29 cellular contexts compared by ENCODE assay signal in the genomic region with DNA sequence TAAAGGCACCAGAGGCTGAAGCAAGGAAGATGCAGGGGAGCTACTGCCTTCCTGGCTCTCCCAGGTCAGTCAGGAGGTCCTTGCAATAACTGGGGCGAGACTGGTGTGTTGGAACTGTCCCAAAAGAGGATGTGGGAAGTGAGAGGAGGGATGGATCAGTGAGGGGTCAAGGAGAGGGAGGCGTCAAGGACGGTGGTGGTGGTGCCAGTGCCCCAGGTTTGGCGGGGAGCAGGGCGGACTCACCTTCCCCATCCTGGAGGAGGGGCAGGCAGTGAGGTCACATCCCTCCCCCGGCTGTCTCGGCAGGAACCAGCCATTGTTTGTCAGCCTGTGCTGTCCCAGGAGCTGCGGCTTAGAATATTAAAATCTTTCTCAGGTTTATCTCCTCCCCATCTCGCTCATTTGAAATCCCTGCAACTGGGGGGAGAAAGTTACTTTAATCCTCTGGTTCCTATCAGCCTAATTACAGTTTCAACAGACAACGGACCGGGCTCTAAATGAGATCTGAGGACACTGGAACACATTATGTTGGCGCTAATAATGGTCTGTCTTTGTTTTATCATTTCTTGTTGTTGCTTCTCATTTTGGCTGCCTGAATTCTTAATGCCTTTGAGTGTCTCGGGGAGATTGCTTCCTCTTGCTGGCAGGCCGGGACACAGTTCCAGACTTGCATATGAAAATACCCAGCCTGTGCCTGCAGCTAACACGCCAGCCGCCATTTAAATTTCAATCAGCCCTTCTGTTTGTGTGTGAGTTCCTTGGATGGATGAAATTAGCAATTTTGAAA.
A peak's percentile ranks its signal among the peaks of the same experiment; 100 is the strongest.
DNase-seq lines count a peak whose midpoint lies in the region; ATAC-seq, FAIRE-seq and TF ChIP-seq lines count a peak whose summit lies in the region.
"Had no signal": no experiment of that assay in that cellular context is flagged by ENCODE, and none has a peak within 500 bp of the region (broad histone marks: within the 10 kb centered on the region; RNA-seq: fewer than 3 reads in every experiment).

No MANE protein-coding gene starts in this region.

- H3K9ac ChIP-seq in astrocyte (ENCODE audit: low read length) = no peak overlapping the region

- H3K36me3 ChIP-seq in astrocyte (ENCODE audit: insufficient read depth, low read length) (no peaks in the 10 kb centered on the region), sigmoid colon (no peaks in the 10 kb centered on the region), aorta (ENCODE audit: control insufficient read depth in 1 of 2, insufficient read depth in 2 of 2, low read length in 1 of 2) (no peaks in the 10 kb centered on the region)
- H3K36me3 ChIP-seq: ascending aorta had no signal

- H3K4me3 ChIP-seq in astrocyte (ENCODE audit: insufficient read depth, low read depth, low read length) = no peak overlapping the region
- H3K4me3 ChIP-seq in sigmoid colon = no peak overlapping the region
- H3K4me3 ChIP-seq in aorta (ENCODE audit: low read length in 2 of 2) = no peak overlapping the region
- H3K4me3 ChIP-seq: ascending aorta had no signal

- H4K20me1 ChIP-seq in astrocyte (ENCODE audit: insufficient read depth, low read length) = no peaks in the 10 kb centered on the region

- no peak for TF ChIP-seq POLR2A in sigmoid colon (IDR thresholded peaks at IDR 0.05)

- peaks cover 2% of the 10 kb centered on the region for H3K4me1 Mint-ChIP-seq in astrocyte (ENCODE audit: low read depth, unreplicated experiment)
- H3K4me1 Mint-ChIP-seq in activated CD4-positive, alpha-beta T cell treated with anti-CD3 and anti-CD28 coated beads, Interleukin-2, amount 10 ng/mL, durations not matched to agents 7 days and 5 days = no peaks in the 10 kb centered on the region
- H3K4me1 Mint-ChIP-seq: activated CD4-positive, alpha-beta T cell treated with anti-CD3 and anti-CD28 coated beads for 36 hours had no signal

- no peak for FAIRE-seq in astrocyte (lab: Jason Lieb, UNC)
- FAIRE-seq: frontal cortex, G401.6, GM18507, HTR-8/SVneo, TTC549 had no signal

- no peak overlapping the region for H3K27ac ChIP-seq in astrocyte (ENCODE audit: low read depth, low read length)
- no peak overlapping the region for H3K27ac ChIP-seq in sigmoid colon
- H3K27ac ChIP-seq in aorta (ENCODE audit: low read depth in 1 of 2, low read length in 2 of 2) = no peak overlapping the region
- H3K27ac ChIP-seq: ascending aorta had no signal

- H3K36me3 Mint-ChIP-seq in astrocyte (ENCODE audit: low read depth, unreplicated experiment) = no peaks in the 10 kb centered on the region
- H3K36me3 Mint-ChIP-seq in activated CD4-positive, alpha-beta T cell treated with anti-CD3 and anti-CD28 coated beads, Interleukin-2, amount 10 ng/mL, durations not matched to agents 7 days and 5 days (ENCODE audit: low read depth) = no peaks in the 10 kb centered on the region

- no peaks in the 10 kb centered on the region for H3K4me1 ChIP-seq in astrocyte (ENCODE audit: insufficient read depth, low read length)
- no peaks in the 10 kb centered on the region for H3K4me1 ChIP-seq in sigmoid colon
- H3K4me1 ChIP-seq in aorta (ENCODE audit: control insufficient read depth in 1 of 2, insufficient read depth in 2 of 2, low read length in 2 of 2) = no peaks in the 10 kb centered on the region
- H3K4me1 ChIP-seq: ascending aorta had no signal

- TF ChIP-seq CTCF in astrocyte (IDR thresholded peaks at IDR 0.05; ENCODE audit: insufficient read depth, low read depth, low read length) = no peak
- TF ChIP-seq CTCF in sigmoid colon (IDR thresholded peaks at IDR 0.05) = no peak

- intact Hi-C loops in sigmoid colon (cut with DNase I) (no loop called here), aorta (cut with DNase I) (no loop called here)

- TF ChIP-seq EP300 in sigmoid colon (IDR thresholded peaks at IDR 0.05) = no peak

- WGBS in sigmoid colon, 2 donors = 82 to 85% methylated on average over 16 of the region's 16 CpGs
- WGBS in aorta, 2 donors = 95 to 96% methylated on average over 16 of the region's 16 CpGs

- DNase-seq in NCI-H82 (lab: John Stamatoyannopoulos, UW) (peak; percentile 68), astrocyte (ENCODE audit: low read depth) (no peak), medulla oblongata (ENCODE audit: extremely low spot score) (peak; percentile 48), sigmoid colon (peak; percentile 42), aorta (no peak), middle frontal gyrus (ENCODE audit: extremely low spot score, low spot score) (no peak)
- DNase-seq in activated CD4-positive, alpha-beta T cell treated with anti-CD3 and anti-CD28 coated beads, Interleukin-2, amount 10 ng/mL, durations not matched to agents 7 days and 5 days = no peak
- DNase-seq: activated CD4-positive, alpha-beta T cell treated with anti-CD3 and anti-CD28 coated beads for 36 hours; CD4-positive, alpha-beta T cell; DMS153; effector CD8-positive, alpha-beta T cell; HFFc6; Karpas-422; kidney glomerular epithelial cell; midbrain; NCI-H187 treated with DMSO at 0.1 percent for 48 hours; NCI-H69; stimulated activated CD4-positive, alpha-beta T cell treated with anti-CD3 and anti-CD28 coated beads, Interleukin-4, amount 100 ng/mL, for 24 hours; stimulated activated naive CD8-positive, alpha-beta T cell treated with anti-CD3 and anti-CD28 coated beads, Interleukin-15, Interleukin-2, amounts not matched to agents 100 U/mL and 50 U/mL, for 24 hours; SW 1271 had no signal

- H2AFZ ChIP-seq in astrocyte (ENCODE audit: low read depth, low read length) = peak overlapping the region; percentile 58

- peak overlapping the region; percentile 34 for H3K4me2 ChIP-seq in astrocyte (ENCODE audit: low read length)

- peaks cover 11% of the 10 kb centered on the region for H3K27me3 ChIP-seq in astrocyte (ENCODE audit: insufficient read depth, low read length)
- H3K27me3 ChIP-seq in sigmoid colon = no peaks in the 10 kb centered on the region
- H3K27me3 ChIP-seq in aorta (ENCODE audit: control insufficient read depth in 1 of 2, insufficient read depth in 2 of 2, low read length in 1 of 2) = no peaks in the 10 kb centered on the region
- H3K27me3 ChIP-seq: ascending aorta had no signal

- POLR2A ChIA-PET in activated CD4-positive, alpha-beta T cell treated with anti-CD3 and anti-CD28 coated beads, Interleukin-2, amount 10 ng/mL, durations not matched to agents 7 days and 5 days (lab: Charles Lee) = no interaction called here

- H3K9me3 ChIP-seq in astrocyte (ENCODE audit: insufficient read depth, low read depth, low read length) = peaks cover 3% of the 10 kb centered on the region
- peaks cover 0 to 6% (median 0%) of the 10 kb centered on the region in 4 donors for H3K9me3 ChIP-seq in sigmoid colon
- peaks cover 5% of the 10 kb centered on the region for H3K9me3 ChIP-seq in aorta (ENCODE audit: control insufficient read depth, low read length)

- peaks cover 2% of the 10 kb centered on the region for H3K9me3 Mint-ChIP-seq in astrocyte (ENCODE audit: unreplicated experiment)
- H3K9me3 Mint-ChIP-seq in activated CD4-positive, alpha-beta T cell treated with anti-CD3 and anti-CD28 coated beads, Interleukin-2, amount 10 ng/mL, durations not matched to agents 7 days and 5 days = peaks cover 6% of the 10 kb centered on the region
- H3K9me3 Mint-ChIP-seq: activated T-helper 1 cell treated with anti-CD3 and anti-CD28 coated beads, Interleukin-12 subunit alpha, Interleukin-12 subunit beta, Interleukin-2, Interleukin-4 antibody, amounts not matched to agents 30 ng/mL and 10 ng/mL and 1 ng/mL, durations not matched to agents 14 hours and 24 hours and 36 hours had no signal

- H3K27me3 Mint-ChIP-seq in astrocyte (ENCODE audit: low read depth, unreplicated experiment) = peaks cover 51% of the 10 kb centered on the region
- H3K27me3 Mint-ChIP-seq in activated CD4-positive, alpha-beta T cell treated with anti-CD3 and anti-CD28 coated beads, Interleukin-2, amount 10 ng/mL, durations not matched to agents 7 days and 5 days = peaks cover 5% of the 10 kb centered on the region
- H3K27me3 Mint-ChIP-seq: activated CD4-positive, alpha-beta T cell treated with anti-CD3 and anti-CD28 coated beads for 36 hours had no signal

- no peak overlapping the region for H3K4me3 Mint-ChIP-seq in astrocyte (ENCODE audit: unreplicated experiment)
- no peak overlapping the region for H3K4me3 Mint-ChIP-seq in activated CD4-positive, alpha-beta T cell treated with anti-CD3 and anti-CD28 coated beads, Interleukin-2, amount 10 ng/mL, durations not matched to agents 7 days and 5 days
- H3K4me3 Mint-ChIP-seq: activated CD4-positive, alpha-beta T cell treated with anti-CD3 and anti-CD28 coated beads for 36 hours; activated T-helper 1 cell treated with anti-CD3 and anti-CD28 coated beads, Interleukin-12 subunit alpha, Interleukin-12 subunit beta, Interleukin-2, Interleukin-4 antibody, amounts not matched to agents 30 ng/mL and 10 ng/mL and 1 ng/mL, durations not matched to agents 14 hours and 24 hours and 36 hours; CD4-positive, alpha-beta T cell; HFFc6 had no signal

- no peaks in the 10 kb centered on the region for H3K79me2 ChIP-seq in astrocyte (ENCODE audit: insufficient read depth, low read length)

- no peak overlapping the region for H3K27ac Mint-ChIP-seq in astrocyte (ENCODE audit: unreplicated experiment)
- H3K27ac Mint-ChIP-seq in activated CD4-positive, alpha-beta T cell treated with anti-CD3 and anti-CD28 coated beads, Interleukin-2, amount 10 ng/mL, durations not matched to agents 7 days and 5 days = no peak overlapping the region
- H3K27ac Mint-ChIP-seq: activated CD4-positive, alpha-beta T cell treated with anti-CD3 and anti-CD28 coated beads for 36 hours; activated naive CD4-positive, alpha-beta T cell treated with anti-CD3 and anti-CD28 coated beads, Interleukin-2, amount 50 U/mL, for 72 hours; activated T-helper 1 cell treated with anti-CD3 and anti-CD28 coated beads, Interleukin-12 subunit alpha, Interleukin-12 subunit beta, Interleukin-2, Interleukin-4 antibody, amounts not matched to agents 30 ng/mL and 10 ng/mL and 1 ng/mL, durations not matched to agents 14 hours and 24 hours and 36 hours; CD4-positive, alpha-beta T cell; HFFc6 had no signal

- CTCF ChIA-PET in activated CD4-positive, alpha-beta T cell treated with anti-CD3 and anti-CD28 coated beads, Interleukin-2, amount 10 ng/mL, durations not matched to agents 7 days and 5 days (lab: Charles Lee) = no interaction called here

- no peak for ATAC-seq in aorta (ENCODE audit: low FRiP score)
- ATAC-seq: activated CD4-positive, alpha-beta T cell treated with anti-CD3 and anti-CD28 coated beads for 36 hours; activated naive CD4-positive, alpha-beta T cell treated with anti-CD3 and anti-CD28 coated beads, Interleukin-2, amount 50 U/mL, for 72 hours; esophagus mucosa; stimulated activated naive CD8-positive, alpha-beta T cell treated with anti-CD3 and anti-CD28 coated beads, Interleukin-15, Interleukin-2, amounts not matched to agents 100 U/mL and 50 U/mL, for 24 hours had no signal

Comparison
In these comparisons a context has a peak if more than half of its experiments do, and no peak if none do; other contexts are left out.
1. DNase-seq: peak in NCI-H82 (single experiment), medulla oblongata (single experiment) and sigmoid colon (single experiment); none in astrocyte (single experiment), aorta (0 of 2), activated CD4-positive, alpha-beta T cell treated with anti-CD3 and anti-CD28 coated beads, Interleukin-2, amount 10 ng/mL, durations not matched to agents 7 days and 5 days (single experiment) and middle frontal gyrus (single experiment).